ENCODE assay signal across 12 cellular contexts in genomic region chr19:10887616-10888367, GRCh38. TPM values are rescaled to one million over a fixed set of nuclear protein-coding genes. Genes with fewer than 3 reads are reported as not detected.
A peak's percentile ranks its signal among the peaks of the same experiment; 100 is the strongest.
DNase-seq lines count a peak whose midpoint lies in the region; ATAC-seq and TF ChIP-seq lines count a peak whose summit lies in the region.
"Had no signal": no experiment of that assay in that cellular context is flagged by ENCODE, and none has a peak within 500 bp of the region (broad histone marks: within the 10 kb centered on the region; RNA-seq: fewer than 3 reads in every experiment).

No MANE protein-coding gene starts in this region.

- no peak overlapping the region for H2AFZ ChIP-seq in OCI-LY3 (ENCODE audit: low read depth, low read length)

- H3K27me3 ChIP-seq in H7 (ENCODE audit: control insufficient read depth, insufficient read depth, low read length) = no peaks in the 10 kb centered on the region
- no peaks in the 10 kb centered on the region for H3K27me3 ChIP-seq in OCI-LY3 (ENCODE audit: low read depth, low read length)
- H3K27me3 ChIP-seq in iPS-15b (ENCODE audit: control insufficient read depth, insufficient read depth, low read length) = no peaks in the 10 kb centered on the region
- H3K27me3 ChIP-seq in gastrocnemius medialis = no peaks in the 10 kb centered on the region

- no peak for TF ChIP-seq CTCF in OCI-LY3 (IDR thresholded peaks at IDR 0.05; ENCODE audit: low read depth, low read length)
- no peak for TF ChIP-seq CTCF in gastrocnemius medialis (IDR thresholded peaks at IDR 0.05 in 4 of 5, conservative IDR thresholded peaks at IDR 0.05 in 1 of 5)

- TF ChIP-seq POLR2A in gastrocnemius medialis (IDR thresholded peaks at IDR 0.05) = no peak

- intact Hi-C loops in gastrocnemius medialis (cut with DNase I; ENCODE audit: low total_unique reads) = no loop called here

- H3K4me3 ChIP-seq in H7 (ENCODE audit: insufficient read depth, low read depth, low read length) (no peak overlapping the region), OCI-LY3 (ENCODE audit: low read length) (no peak overlapping the region), iPS-15b (ENCODE audit: low read depth, low read length) (no peak overlapping the region), gastrocnemius medialis (no peak overlapping the region)

- H3K4me1 ChIP-seq in OCI-LY3 (ENCODE audit: low read length) (peaks cover 16% of the 10 kb centered on the region), iPS-15b (ENCODE audit: control insufficient read depth, insufficient read depth, low read length) (peaks cover 31% of the 10 kb centered on the region), gastrocnemius medialis (peaks cover 60 to 94% of the 10 kb centered on the region in 2 donors)

- ATAC-seq in gastrocnemius medialis (no peak), GM21528 (IDR thresholded peaks at IDR 0.05; ENCODE audit: low FRiP score, unreplicated experiment) (no peak)
- ATAC-seq: activated CD4-positive, alpha-beta T cell treated with anti-CD3 and anti-CD28 coated beads for 36 hours had no signal

- in situ Hi-C loops in gastrocnemius medialis (cut with MboI; ENCODE audit: low sequenced_read_pairs in 4 of 4) = no loop called here

- peaks cover 82% of the 10 kb centered on the region for H3K79me2 ChIP-seq in OCI-LY3 (ENCODE audit: low read length)

- H3K27ac ChIP-seq in OCI-LY3 (ENCODE audit: low read length) (no peak overlapping the region), gastrocnemius medialis (peak overlapping the region; percentile 11 to 95 (median 64))

- peaks cover 72% of the 10 kb centered on the region for H4K20me1 ChIP-seq in OCI-LY3 (ENCODE audit: insufficient read depth, low read length)

- peak; percentile 54 for DNase-seq in H7
- DNase-seq in gastrocnemius medialis = no peak
- DNase-seq in effector CD4-positive, alpha-beta T cell = no peak
- no peak for DNase-seq in nucleus accumbens (lab: John Stamatoyannopoulos, UW)
- DNase-seq: activated CD4-positive, alpha-beta T cell treated with anti-CD3 and anti-CD28 coated beads for 36 hours; activated T-cell treated with anti-CD3 and anti-CD28 coated beads, Interleukin-2, amount 50 U/mL, for 24 hours; CD4-positive, alpha-beta T cell; MV-4-11 had no signal

- no peaks in the 10 kb centered on the region for H3K9me3 ChIP-seq in OCI-LY3 (ENCODE audit: insufficient read depth, low read length)
- H3K9me3 ChIP-seq in iPS-15b (ENCODE audit: control insufficient read depth, insufficient read depth, low read length) = no peaks in the 10 kb centered on the region
- no peaks in the 10 kb centered on the region for H3K9me3 ChIP-seq in gastrocnemius medialis

- H3K36me3 ChIP-seq in H7 (replicated peaks; ENCODE audit: control insufficient read depth, insufficient read depth, low read length) = no peaks in the 10 kb centered on the region
- H3K36me3 ChIP-seq in OCI-LY3 (replicated peaks; ENCODE audit: low read depth, low read length) = peaks cover 5% of the 10 kb centered on the region
- H3K36me3 ChIP-seq in iPS-15b (ENCODE audit: control insufficient read depth, insufficient read depth, low read length) = peaks cover 4% of the 10 kb centered on the region
- H3K36me3 ChIP-seq in gastrocnemius medialis = no peaks in the 10 kb centered on the region

- H3K4me2 ChIP-seq in OCI-LY3 (ENCODE audit: low read length) = peak overlapping the region; percentile 23

- H3K9ac ChIP-seq in OCI-LY3 (ENCODE audit: low read length) (no peak overlapping the region), iPS-15b (ENCODE audit: low read depth, low read length) (peak overlapping the region; percentile 79)

RNA-seq across cellular contexts. Expression of gene CARM1, which starts 16.4 kb away (rescaled TPM):
- 117 and 151 TPM in 2 replicates for total RNA-seq in H7 (2014; rRNA removed; shearing (Covaris generic))
- 10 to 100 TPM; 31.2 to 58.5 (median 53.0) TPM for total RNA-seq in gastrocnemius medialis

RNA-seq across cellular contexts. Expression of gene C19orf38, which starts 39.6 kb away (rescaled TPM):
- 0.59 and 5.0 TPM in 2 replicates for total RNA-seq in H7 (2014; rRNA removed; shearing (Covaris generic))
- total RNA-seq in gastrocnemius medialis = 1 to 10 TPM; 1.4 to 3.9 (median 1.9) TPM
- total RNA-seq: glomerular endothelial cell had no signal

RNA-seq across cellular contexts. Expression of gene YIPF2, which starts 40.6 kb away (rescaled TPM):
- 81.1 and 90.3 TPM in 2 replicates for total RNA-seq in H7 (2014; rRNA removed; shearing (Covaris generic))
- 10 to 100 TPM; 17.8 to 30.8 (median 24.2) TPM for total RNA-seq in gastrocnemius medialis

RNA-seq across cellular contexts. Expression of gene TIMM29, which starts 40.8 kb away (rescaled TPM):
- total RNA-seq in H7 (2014; rRNA removed; shearing (Covaris generic)) = 58.2 and 68.3 TPM in 2 replicates
- 10 to 100 TPM; 28.7 to 54.5 (median 34.8) TPM for total RNA-seq in gastrocnemius medialis

RNA-seq across cellular contexts. Expression of gene TMED1, which starts 51.8 kb away (rescaled TPM):
- total RNA-seq in H7 (2014; rRNA removed; shearing (Covaris generic)) = 49.5 and 50.3 TPM in 2 replicates
- total RNA-seq in gastrocnemius medialis = 10 to 100 TPM; 33.0 to 90.0 (median 57.1) TPM
